ENCODE assay signal across 8 cellular contexts in genomic region chr11:93740802-93741093, GRCh38. TPM values are rescaled to one million over a fixed set of nuclear protein-coding genes. Genes with fewer than 3 reads are reported as not detected.
DNase-seq lines count a peak whose midpoint lies in the region; ATAC-seq and TF ChIP-seq lines count a peak whose summit lies in the region.

No MANE protein-coding gene starts in this region.

- peaks cover 5 to 12% of the 10 kb centered on the region in 2 donors for H3K4me1 ChIP-seq in uterus

- no peaks in the 10 kb centered on the region for H3K9me3 ChIP-seq in uterus

- peak overlapping the region; percentile 91 to 94 for H3K27ac ChIP-seq in uterus

- peak; percentile 88 for DNase-seq in DMS53 (lab: John Stamatoyannopoulos, UW)
- peak; percentile 35 for DNase-seq in SHP77 treated with DMSO at 0.1 percent for 48 hours (lab: John Stamatoyannopoulos, UW)
- peak; percentile 29 to 82 (median 63) for DNase-seq in head of caudate nucleus
- DNase-seq in progenitor cell of endocrine pancreas (ENCODE audit: low spot score, unreplicated experiment), result no peak
- DNase-seq in uterus, result peak; percentile 33 to 45

- peaks cover 56% of the 10 kb centered on the region for H3K4me1 Mint-ChIP-seq in activated naive CD4-positive, alpha-beta T cell treated with anti-CD3 and anti-CD28 coated beads, Interleukin-2, amount 50 U/mL, for 24 hours
- peaks cover 58% of the 10 kb centered on the region for H3K4me1 Mint-ChIP-seq in progenitor cell of endocrine pancreas (ENCODE audit: low read depth)

- no peaks in the 10 kb centered on the region for H3K27me3 Mint-ChIP-seq in activated naive CD4-positive, alpha-beta T cell treated with anti-CD3 and anti-CD28 coated beads, Interleukin-2, amount 50 U/mL, for 24 hours
- H3K27me3 Mint-ChIP-seq in progenitor cell of endocrine pancreas, result no peaks in the 10 kb centered on the region

- no peak for TF ChIP-seq POLR2A in uterus (IDR thresholded peaks at IDR 0.05)

- TF ChIP-seq RAD21 in Ishikawa (IDR thresholded peaks at IDR 0.05; ENCODE audit: low read depth), result no peak

- intact Hi-C loops in head of caudate nucleus (cut with DNase I), result loop anchor here (5.0 kb wide), 1 partner anchor 78 kb away; the partner anchor contains the start of gene CEP295
- intact Hi-C loops in uterus (cut with DNase I; ENCODE audit: low total_unique reads), result no loop called here

- no peaks in the 10 kb centered on the region for H3K36me3 ChIP-seq in uterus

- no peak for TF ChIP-seq CTCF in progenitor cell of endocrine pancreas (IDR thresholded peaks at IDR 0.05; ENCODE audit: unreplicated experiment)
- no peak for TF ChIP-seq CTCF in uterus (IDR thresholded peaks at IDR 0.05)

- peak overlapping the region; percentile 77 to 80 for H3K4me3 ChIP-seq in uterus

- no peak for TF ChIP-seq EP300 in Ishikawa (IDR thresholded peaks at IDR 0.05; ENCODE audit: borderline replicate concordance)

- H3K27ac Mint-ChIP-seq in activated naive CD4-positive, alpha-beta T cell treated with anti-CD3 and anti-CD28 coated beads, Interleukin-2, amount 50 U/mL, for 24 hours, result peak overlapping the region; percentile 99
- peak overlapping the region; percentile 100 for H3K27ac Mint-ChIP-seq in progenitor cell of endocrine pancreas

- no peaks in the 10 kb centered on the region for H3K27me3 ChIP-seq in uterus

- H3K9me3 Mint-ChIP-seq in activated naive CD4-positive, alpha-beta T cell treated with anti-CD3 and anti-CD28 coated beads, Interleukin-2, amount 50 U/mL, for 24 hours, result no peaks in the 10 kb centered on the region
- no peaks in the 10 kb centered on the region for H3K9me3 Mint-ChIP-seq in progenitor cell of endocrine pancreas (ENCODE audit: low read depth)

- ATAC-seq in GM21529 (IDR thresholded peaks at IDR 0.05; ENCODE audit: unreplicated experiment), result peak; percentile 34

- peaks cover 50% of the 10 kb centered on the region for H3K36me3 Mint-ChIP-seq in activated naive CD4-positive, alpha-beta T cell treated with anti-CD3 and anti-CD28 coated beads, Interleukin-2, amount 50 U/mL, for 24 hours
- H3K36me3 Mint-ChIP-seq in progenitor cell of endocrine pancreas (ENCODE audit: insufficient read depth), result peaks cover 23% of the 10 kb centered on the region

- H3K4me3 Mint-ChIP-seq in activated naive CD4-positive, alpha-beta T cell treated with anti-CD3 and anti-CD28 coated beads, Interleukin-2, amount 50 U/mL, for 24 hours, result peak overlapping the region; percentile 99
- H3K4me3 Mint-ChIP-seq in progenitor cell of endocrine pancreas (ENCODE audit: low read depth), result peak overlapping the region; percentile 97

TF ChIP-seq in Ishikawa, 13 proteins besides CTCF, POLR2A, EP300 and RAD21:
- TF ChIP-seq USF1 (IDR thresholded peaks at IDR 0.05), result peak; percentile 80
- TF ChIP-seq, protein P1, sequence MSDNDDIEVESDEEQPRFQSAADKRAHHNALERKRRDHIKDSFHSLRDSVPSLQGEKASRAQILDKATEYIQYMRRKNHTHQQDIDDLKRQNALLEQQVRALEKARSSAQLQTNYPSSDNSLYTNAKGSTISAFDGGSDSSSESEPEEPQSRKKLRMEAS (IDR thresholded peaks at IDR 0.05), result peak; percentile 92
- TF ChIP-seq TCF12 (IDR thresholded peaks at IDR 0.05; ENCODE audit: low read depth), result no peak

RNA-seq across cellular contexts. Expression of gene TAF1D, which starts 0.5 kb away (rescaled TPM):
- total RNA-seq in progenitor cell of endocrine pancreas, result 146 and 149 TPM in 2 replicates
- 100 to 1,000 TPM in 3 of 4 donors, 10 to 100 TPM in 1; 46.1 to 431 (median 191) TPM for total RNA-seq in uterus

RNA-seq across cellular contexts. Expression of gene C11orf54, which starts 0.7 kb away (rescaled TPM):
- total RNA-seq in progenitor cell of endocrine pancreas (48.8 and 50.0 TPM in 2 replicates), uterus (10 to 100 TPM; 13.3 to 57.2 (median 32.1) TPM)

RNA-seq across cellular contexts. Expression of gene MED17, which starts 43.3 kb away (rescaled TPM):
- total RNA-seq in progenitor cell of endocrine pancreas, result 55.7 and 57.8 TPM in 2 replicates
- total RNA-seq in uterus, result 10 to 100 TPM; 35.1 to 64.8 (median 56.4) TPM
